1 cellular context compared by ENCODE assay signal in genomic region chr11:78364128-78364751, GRCh38.
TF ChIP-seq lines count a peak whose summit lies in the region.

No MANE protein-coding gene starts in this region.

TF ChIP-seq in K562, 482 proteins besides CTCF, POLR2A, EP300 and RAD21 (continues in another document):
- 0 out of 2 replicates have a peak, but pooled peaks have one; percentile 12 for TF ChIP-seq ZNF766 (CRISPR knock-in tag; conservative IDR thresholded peaks at IDR 0.05)
- TF ChIP-seq ZBTB9 (CRISPR knock-in tag; IDR thresholded peaks at IDR 0.05) = peak; percentile 72
- no peak for TF ChIP-seq RAD51 (IDR thresholded peaks at IDR 0.05; ENCODE audit: borderline replicate concordance, low read depth)
- no peak for TF ChIP-seq MYNN (IDR thresholded peaks at IDR 0.05)
- TF ChIP-seq MYNN (CRISPR knock-in tag; IDR thresholded peaks at IDR 0.05) = no peak
- TF ChIP-seq MYC (IDR thresholded peaks at IDR 0.05; ENCODE audit: low read depth, low read length) = 0 out of 2 replicates have a peak, but pooled peaks have one; percentile 6
- no peak for TF ChIP-seq MYC (CRISPR knock-in tag; IDR thresholded peaks at IDR 0.05; ENCODE audit: borderline replicate concordance, low read depth)
- no peak for TF ChIP-seq CREB1 (IDR thresholded peaks at IDR 0.05)
- no peak for TF ChIP-seq CREB1 (CRISPR knock-in tag; IDR thresholded peaks at IDR 0.05)
- 0 out of 2 replicates have a peak, but pooled peaks have one; percentile 40 for TF ChIP-seq GTF2A2 (tag; IDR thresholded peaks at IDR 0.05)
- TF ChIP-seq NFXL1 (CRISPR knock-in tag; IDR thresholded peaks at IDR 0.05) = peak; percentile 68; the same call in 1 of the 2 replicates
- TF ChIP-seq ZNF239 (CRISPR knock-in tag; IDR thresholded peaks at IDR 0.05) = peak; percentile 16; the same call in 1 of the 2 replicates
- TF ChIP-seq ZNF395 (CRISPR knock-in tag; IDR thresholded peaks at IDR 0.05) = peak; percentile 53; the same call in 1 of the 2 replicates
- peak; percentile 38; the same call in 1 of the 2 replicates for TF ChIP-seq CEBPG (CRISPR knock-in tag; IDR thresholded peaks at IDR 0.05)
- TF ChIP-seq CEBPG (tag; conservative IDR thresholded peaks at IDR 0.05 in 1 of 2, IDR thresholded peaks at IDR 0.05 in 1 of 2) = peak; percentile 27 to 83; a peak in 2 of 4 replicates
- TF ChIP-seq SMAD4 (CRISPR knock-in tag; conservative IDR thresholded peaks at IDR 0.05) = peak; percentile 71
- no peak for TF ChIP-seq PRPF4 (IDR thresholded peaks at IDR 0.05; ENCODE audit: insufficient read depth, low read depth, low read length, poor library complexity, severe bottlenecking)
- TF ChIP-seq ZNF232 (CRISPR knock-in tag; IDR thresholded peaks at IDR 0.05) = no peak
- 0 out of 2 replicates have a peak, but pooled peaks have one; percentile 20 for TF ChIP-seq HBP1 (CRISPR knock-in tag; IDR thresholded peaks at IDR 0.05)
- 0 out of 2 replicates have a peak, but pooled peaks have one; percentile 31 for TF ChIP-seq THRB (CRISPR knock-in tag; conservative IDR thresholded peaks at IDR 0.05)
- 0 out of 2 replicates have a peak, but pooled peaks have one; percentile 41 for TF ChIP-seq ID3 (CRISPR knock-in tag; IDR thresholded peaks at IDR 0.05)
- no peak for TF ChIP-seq ID3 (tag; IDR thresholded peaks at IDR 0.05)
- no peak for TF ChIP-seq RBM15 (IDR thresholded peaks at IDR 0.05; ENCODE audit: insufficient read depth, low read length)
- TF ChIP-seq ZNF589 (CRISPR knock-in tag; IDR thresholded peaks at IDR 0.05; ENCODE audit: low read depth) = peak; percentile 80; the same call in 1 of the 2 replicates
- peak; percentile 42; the same call in 1 of the 2 replicates for TF ChIP-seq ZNF175 (CRISPR knock-in tag; IDR thresholded peaks at IDR 0.05; ENCODE audit: low read depth)
- 0 out of 2 replicates have a peak, but pooled peaks have one; percentile 13 for TF ChIP-seq SMAD3 (CRISPR knock-in tag; conservative IDR thresholded peaks at IDR 0.05)
- TF ChIP-seq ZNF143 (CRISPR knock-in tag; IDR thresholded peaks at IDR 0.05) = no peak
- peak in 1 of 2 experiments; percentile 67; a peak in 1 of 4 replicates for TF ChIP-seq TEAD1 (CRISPR knock-in tag; IDR thresholded peaks at IDR 0.05)
- peak; percentile 59; the same call in 1 of the 2 replicates for TF ChIP-seq ZNF584 (CRISPR knock-in tag; IDR thresholded peaks at IDR 0.05; ENCODE audit: low read depth)
- TF ChIP-seq ZNF583 (CRISPR knock-in tag; IDR thresholded peaks at IDR 0.05) = 0 out of 2 replicates have a peak, but pooled peaks have one; percentile 32
- TF ChIP-seq EP400 (IDR thresholded peaks at IDR 0.05) = peak; percentile 9; the same call in 1 of the 2 replicates
- no peak for TF ChIP-seq RFX5 (IDR thresholded peaks at IDR 0.05; ENCODE audit: low read depth, low read length)
- 0 out of 2 replicates have a peak, but pooled peaks have one; percentile 27 for TF ChIP-seq HDAC8 (tag; IDR thresholded peaks at IDR 0.05)
- peak; percentile 75; the same call in 1 of the 2 replicates for TF ChIP-seq ATF3 (IDR thresholded peaks at IDR 0.05)
- no peak for TF ChIP-seq ATF3 (CRISPR knock-in tag; conservative IDR thresholded peaks at IDR 0.05)
- peak; percentile 68; the same call in 1 of the 2 replicates for TF ChIP-seq DMBX1 (CRISPR knock-in tag; IDR thresholded peaks at IDR 0.05; ENCODE audit: borderline replicate concordance)
- peak; percentile 58 for TF ChIP-seq MGA (IDR thresholded peaks at IDR 0.05)
- no peak for TF ChIP-seq IRF2 (CRISPR knock-in tag; IDR thresholded peaks at IDR 0.05)
- TF ChIP-seq ELF4 (CRISPR knock-in tag; IDR thresholded peaks at IDR 0.05) = 0 out of 2 replicates have a peak, but pooled peaks have one; percentile 43
- TF ChIP-seq NR2F6 (CRISPR knock-in tag; IDR thresholded peaks at IDR 0.05) = no peak
- peak; percentile 58; the same call in 1 of the 2 replicates for TF ChIP-seq PTTG1 (tag; IDR thresholded peaks at IDR 0.05; ENCODE audit: low read depth)
- TF ChIP-seq HNRNPLL (IDR thresholded peaks at IDR 0.05; ENCODE audit: low read depth, low read length, poor library complexity, severe bottlenecking) = no peak
- peak; percentile 12 to 46; a peak in 2 of 4 replicates for TF ChIP-seq TRIM24 (IDR thresholded peaks at IDR 0.05)
- TF ChIP-seq MEF2D (tag; conservative IDR thresholded peaks at IDR 0.05; ENCODE audit: low read depth) = 0 out of 2 replicates have a peak, but pooled peaks have one; percentile 25
- TF ChIP-seq L3MBTL2 (IDR thresholded peaks at IDR 0.05) = peak; percentile 50
- peak; percentile 3; the same call in 1 of the 2 replicates for TF ChIP-seq ZNF668 (CRISPR knock-in tag; IDR thresholded peaks at IDR 0.05)
- TF ChIP-seq ZNF79 (CRISPR knock-in tag; IDR thresholded peaks at IDR 0.05; ENCODE audit: low read depth) = 0 out of 2 replicates have a peak, but pooled peaks have one; percentile 51
- peak; percentile 65 for TF ChIP-seq CXXC5 (CRISPR knock-in tag; IDR thresholded peaks at IDR 0.05)
- TF ChIP-seq ZBTB17 (CRISPR knock-in tag; IDR thresholded peaks at IDR 0.05) = 0 out of 2 replicates have a peak, but pooled peaks have one; percentile 30
